Comparison of ENCODE assay signal across 14 cellular contexts in genomic region chrX:117839544-117839943, GRCh38.
A peak's percentile ranks its signal among the peaks of the same experiment; 100 is the strongest.
DNase-seq lines count a peak whose midpoint lies in the region; TF ChIP-seq lines count a peak whose summit lies in the region.
"Had no signal": no experiment of that assay in that cellular context is flagged by ENCODE, and none has a peak within 500 bp of the region (broad histone marks: within the 10 kb centered on the region; RNA-seq: fewer than 3 reads in every experiment).

No MANE protein-coding gene starts in this region.

- DNase-seq in COLO668 (lab: John Stamatoyannopoulos, UW; ENCODE audit: unreplicated experiment) = peak; percentile 2
- peak; percentile 70 for DNase-seq in Karpas-422
- DNase-seq in epithelial cell of proximal tubule (ENCODE audit: low read depth) = no peak
- DNase-seq in kidney glomerular epithelial cell (lab: John Stamatoyannopoulos, UW) = no peak
- no peak for DNase-seq in HPDE6-E6E7 (ENCODE audit: extremely low spot score)
- no peak for DNase-seq in stimulated activated CD4-positive, alpha-beta T cell treated with anti-CD3 and anti-CD28 coated beads, Interleukin-4, amount 100 ng/mL, for 4 hours
- DNase-seq: activated gamma-delta T cell, body of pancreas, head of caudate nucleus, NCI-H2171, nucleus accumbens, sigmoid colon had no signal

- TF ChIP-seq CTCF in GM12875 (IDR thresholded peaks at IDR 0.05; ENCODE audit: borderline replicate concordance, insufficient read depth, low read depth, low read length) = peak; percentile 22; the same call in 1 of the 2 replicates
- TF ChIP-seq CTCF in epithelial cell of proximal tubule (conservative IDR thresholded peaks at IDR 0.05; ENCODE audit: low read depth, low read length) = peak; percentile 12

- H3K79me2 ChIP-seq in Karpas-422 (ENCODE audit: low read length) = no peaks in the 10 kb centered on the region

- H3K9ac ChIP-seq in Karpas-422 (ENCODE audit: low read length) = no peak overlapping the region
- H3K9ac ChIP-seq: BLaER1 had no signal

- H3K4me3 ChIP-seq in GM12875 (ENCODE audit: low read depth, low read length) (no peak overlapping the region), Karpas-422 (ENCODE audit: low read length) (no peak overlapping the region), epithelial cell of proximal tubule (ENCODE audit: low read depth, low read length) (no peak overlapping the region)
- H3K4me3 ChIP-seq: BLaER1, body of pancreas, sigmoid colon had no signal

- H3K27ac ChIP-seq in Karpas-422 (ENCODE audit: low read length) = no peak overlapping the region
- H3K27ac ChIP-seq: BLaER1, body of pancreas, sigmoid colon had no signal

- H3K9me3 ChIP-seq in Karpas-422 (ENCODE audit: low read length) = no peaks in the 10 kb centered on the region
- H3K9me3 ChIP-seq: BLaER1, body of pancreas, sigmoid colon had no signal

- 0 out of 2 replicates have a peak, but pooled peaks cover 3% of the 10 kb centered on the region for H3K9me2 ChIP-seq in Karpas-422 (replicated peaks; ENCODE audit: insufficient read depth, low read length)

- H3K4me1 ChIP-seq in Karpas-422 (ENCODE audit: low read length) = no peaks in the 10 kb centered on the region
- H3K4me1 ChIP-seq: BLaER1, body of pancreas, sigmoid colon had no signal

- H2AFZ ChIP-seq in Karpas-422 (ENCODE audit: low read length) = no peak overlapping the region

- no peaks in the 10 kb centered on the region for H4K20me1 ChIP-seq in Karpas-422 (ENCODE audit: insufficient read depth, low read depth, low read length)
- H4K20me1 ChIP-seq: BLaER1 had no signal

- H3K27me3 ChIP-seq in Karpas-422 (ENCODE audit: low read length) = no peaks in the 10 kb centered on the region
- H3K27me3 ChIP-seq: BLaER1, body of pancreas, sigmoid colon had no signal

- no peaks in the 10 kb centered on the region for H3K36me3 ChIP-seq in Karpas-422 (ENCODE audit: insufficient read depth, low read length)
- H3K36me3 ChIP-seq: BLaER1, sigmoid colon had no signal

- H3K4me2 ChIP-seq in Karpas-422 (ENCODE audit: low read depth, low read length, poor library complexity, severe bottlenecking) = no peak overlapping the region
- H3K4me2 ChIP-seq: BLaER1 had no signal

Comparison
In these comparisons a context has a peak if more than half of its experiments do, and no peak if none do; other contexts are left out.
1. DNase-seq: peak in COLO668 (single experiment) and Karpas-422 (single experiment); none in epithelial cell of proximal tubule (single experiment), kidney glomerular epithelial cell (single experiment), HPDE6-E6E7 (single experiment) and stimulated activated CD4-positive, alpha-beta T cell treated with anti-CD3 and anti-CD28 coated beads, Interleukin-4, amount 100 ng/mL, for 4 hours (0 of 2).